Comparison of ENCODE assay signal across 2 cellular contexts in the genomic region with DNA sequence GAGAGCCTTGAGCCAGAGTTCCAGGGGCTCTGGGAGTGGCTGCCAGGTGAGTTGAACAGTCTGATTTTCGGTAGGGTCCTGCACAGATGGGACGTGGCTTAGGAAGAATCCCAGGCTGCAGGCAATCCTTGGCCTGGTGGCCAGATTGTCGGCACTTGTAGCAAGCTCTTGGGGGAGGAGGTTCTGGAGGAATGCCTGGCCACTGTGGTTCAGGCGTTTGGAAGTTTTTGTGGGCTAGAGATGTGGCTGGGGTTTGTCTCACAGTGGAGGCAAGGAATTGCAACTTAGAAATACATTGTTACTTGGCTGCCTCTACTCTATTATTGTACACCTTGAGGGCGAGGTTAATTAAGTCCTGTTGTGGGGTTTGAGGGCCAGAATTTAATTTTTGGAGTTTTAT. TPM values are rescaled to one million over a fixed set of nuclear protein-coding genes. Genes with fewer than 3 reads are reported as not detected.
"Had no signal": no experiment of that assay in that cellular context is flagged by ENCODE, and none has a peak within 500 bp of the region (broad histone marks: within the 10 kb centered on the region; RNA-seq: fewer than 3 reads in every experiment).

No MANE protein-coding gene starts in this region.

RNA-seq across cellular contexts. Expression of a gene that starts 21.5 kb away (rescaled TPM):
- total RNA-seq: SJCRH30 had no signal

RNA-seq across cellular contexts. Expression of a gene that starts 57.0 kb away (rescaled TPM):
- total RNA-seq: M059J had no signal
